19 cellular contexts compared by ENCODE assay signal in genomic region chr7:26497801-26498596, GRCh38.
DNase-seq lines count a peak whose midpoint lies in the region; ATAC-seq, FAIRE-seq and TF ChIP-seq lines count a peak whose summit lies in the region.
"Had no signal": no experiment of that assay in that cellular context is flagged by ENCODE, and none has a peak within 500 bp of the region (broad histone marks: within the 10 kb centered on the region; RNA-seq: fewer than 3 reads in every experiment).

No MANE protein-coding gene starts in this region.

- TF ChIP-seq RAD21 in K562 (CRISPR knock-in tag; conservative IDR thresholded peaks at IDR 0.05 in 1 of 2, IDR thresholded peaks at IDR 0.05 in 1 of 2), result no peak

- no peak for TF ChIP-seq EP300 in K562 (IDR thresholded peaks at IDR 0.05; ENCODE audit: low read length)

- no peak for TF ChIP-seq CTCF in K562 (IDR thresholded peaks at IDR 0.05 in 2 of 3, conservative IDR thresholded peaks at IDR 0.05 in 1 of 3; ENCODE audit: insufficient read depth in 2 of 3, low read depth in 1 of 3, low read length in 3 of 3)

- H3K27me3 ChIP-seq in K562 (ENCODE audit: control insufficient read depth in 2 of 2, insufficient read depth in 2 of 2, low read length in 2 of 2), result peaks cover 6 to 14% of the 10 kb centered on the region in 2 experiments; a peak in 4 of 5 replicates

- no peak for FAIRE-seq in K562 (lab: Jason Lieb, UNC)
- FAIRE-seq: G401.6, GM12891 had no signal

- no peaks in the 10 kb centered on the region for H4K20me1 ChIP-seq in K562 (replicated peaks; ENCODE audit: control insufficient read depth, insufficient read depth, low read length)

- ATAC-seq in K562 (peak; percentile 93), GM19324 (IDR thresholded peaks at IDR 0.05; ENCODE audit: low FRiP score, unreplicated experiment) (no peak), HG03108 (IDR thresholded peaks at IDR 0.05; ENCODE audit: unreplicated experiment) (no peak), HG03354 (IDR thresholded peaks at IDR 0.05; ENCODE audit: poor library complexity, severe bottlenecking, unreplicated experiment) (no peak)
- ATAC-seq: PC-3 had no signal

- peak overlapping the region; percentile 28; the same call in 1 of the 2 replicates for H3K4me2 ChIP-seq in K562 (ENCODE audit: insufficient read depth, low read length)

- in situ Hi-C loops in K562 (cut with MboI), result loop anchor here (25.0 kb wide), 1 partner anchor 111 kb away; no protein-coding TSS in a partner anchor

- POLR2A ChIA-PET in K562 (lab: Yijun Ruan, JAX), result interaction anchor here (0.6 to 0.9 kb wide), 3 partner anchors 17 to 580 kb away, joined by 3 to 4 read pairs (median 3); no protein-coding TSS in a partner anchor

- DNase-seq in HK-2 (ENCODE audit: unreplicated experiment), result peak; percentile 62
- peak in 3 of 4 experiments; percentile 13 to 55 (median 40) for DNase-seq in K562 (ENCODE audit: extremely low read depth in 1 of 4, low spot score in 3 of 4)
- DNase-seq in islet precursor cell, result peak; percentile 76
- no peak for DNase-seq in hypothalamus (lab: John Stamatoyannopoulos, UW)
- DNase-seq: BE2C; CD4-positive, alpha-beta T cell; H7; KG1; NCI-H1048; NCI-H1436 treated with DMSO at 0.1 percent for 48 hours; NCI-H2081; NCI-H510A; PC-3; SW 1271 had no signal

- TF ChIP-seq POLR2A in K562 (conservative IDR thresholded peaks at IDR 0.05), result no peak

- peak overlapping the region; percentile 86 for H2AFZ ChIP-seq in K562 (ENCODE audit: low read depth, low read length)

- H3K9me3 ChIP-seq in K562 (replicated peaks; ENCODE audit: control insufficient read depth, insufficient read depth, low read depth, low read length), result no peaks in the 10 kb centered on the region
- H3K9me3 ChIP-seq: BE2C had no signal

- no peak overlapping the region for H3K4me3 ChIP-seq in K562

- H3K9ac ChIP-seq in K562 (ENCODE audit: insufficient read depth in 1 of 2, low read depth in 2 of 2, low read length in 2 of 2), result peak overlapping the region in 1 of 2 experiments; percentile 47; a peak in 3 of 4 replicates

- no peaks in the 10 kb centered on the region for H3K79me2 ChIP-seq in K562 (ENCODE audit: control insufficient read depth, insufficient read depth, low read length)

- CTCF ChIA-PET in K562 (lab: Yijun Ruan, JAX; ENCODE audit: low intra/inter-chr PET ratio), result no interaction called here

- no peaks in the 10 kb centered on the region for H3K9me1 ChIP-seq in K562 (ENCODE audit: control insufficient read depth, insufficient read depth, low read length)

- no TSS peak for BruUV-seq in K562 (replicated peaks; lab: Mats Ljungman, UMichigan)

- H3K36me3 ChIP-seq in K562 (ENCODE audit: control insufficient read depth, insufficient read depth, low read length), result no peaks in the 10 kb centered on the region
- H3K36me3 ChIP-seq: BE2C had no signal

- WGBS in K562 (ENCODE audit: insufficient coverage, low coverage, missing lambda C conversion rate), result 19% methylated on average over 12 of the region's 12 CpGs

- H3K4me1 ChIP-seq in K562 (replicated peaks in 1 of 2; ENCODE audit: control insufficient read depth in 2 of 2, insufficient read depth in 2 of 2, low read length in 2 of 2), result peaks cover 3 to 5% of the 10 kb centered on the region in 2 experiments; a peak in 3 of 5 replicates
- H3K4me1 ChIP-seq: BE2C had no signal

- intact Hi-C loops in K562 (cut with micrococcal nuclease), result no loop called here

- no peak overlapping the region for H3K27ac ChIP-seq in K562 (ENCODE audit: extremely low read depth, low read depth, low read length)

TF ChIP-seq in K562, 482 proteins besides CTCF, POLR2A, EP300 and RAD21 (continues in another document):
- no peak for TF ChIP-seq SFPQ (IDR thresholded peaks at IDR 0.05; ENCODE audit: low read depth, low read length)
- TF ChIP-seq ATF6 (CRISPR knock-in tag; IDR thresholded peaks at IDR 0.05), result no peak
- TF ChIP-seq RAD51 (IDR thresholded peaks at IDR 0.05; ENCODE audit: borderline replicate concordance, low read depth), result peak; percentile 89
- peak; percentile 28; the same call in 1 of the 2 replicates for TF ChIP-seq ZNF766 (CRISPR knock-in tag; conservative IDR thresholded peaks at IDR 0.05)
- no peak for TF ChIP-seq ATF1 (CRISPR knock-in tag; IDR thresholded peaks at IDR 0.05)
- peak; percentile 33; the same call in 1 of the 2 replicates for TF ChIP-seq ATF1 (tag; IDR thresholded peaks at IDR 0.05)
- TF ChIP-seq L3MBTL2 (IDR thresholded peaks at IDR 0.05), result peak; percentile 86
- TF ChIP-seq NR4A1 (CRISPR knock-in tag; IDR thresholded peaks at IDR 0.05), result no peak
- TF ChIP-seq NR4A1 (tag; IDR thresholded peaks at IDR 0.05), result peak; percentile 62; the same call in 1 of the 2 replicates
- TF ChIP-seq ATF7 (IDR thresholded peaks at IDR 0.05), result 0 out of 2 replicates have a peak, but pooled peaks have one; percentile 16
- TF ChIP-seq CREB5 (CRISPR knock-in tag; IDR thresholded peaks at IDR 0.05), result no peak
- no peak for TF ChIP-seq HOMEZ (CRISPR knock-in tag; IDR thresholded peaks at IDR 0.05)
- peak; percentile 74 for TF ChIP-seq BHLHE40 (IDR thresholded peaks at IDR 0.05; ENCODE audit: low read length)
- TF ChIP-seq ZNF561 (CRISPR knock-in tag; conservative IDR thresholded peaks at IDR 0.05), result no peak
- peak in 1 of 2 experiments; percentile 37 for TF ChIP-seq E2F6 (IDR thresholded peaks at IDR 0.05; ENCODE audit: borderline replicate concordance in 1 of 2, extremely low read depth in 1 of 2, insufficient read depth in 1 of 2, insufficient read length in 1 of 2, low read depth in 1 of 2, low read length in 1 of 2, poor library complexity in 1 of 2, severe bottlenecking in 1 of 2)
- no peak for TF ChIP-seq MEIS2 (IDR thresholded peaks at IDR 0.05; ENCODE audit: partially characterized antibody)
- no peak for TF ChIP-seq C11orf30 (IDR thresholded peaks at IDR 0.05; ENCODE audit: low read depth)

Comparison
In these comparisons a context has a peak if more than half of its experiments do, and no peak if none do; other contexts are left out.
1. DNase-seq: peak in HK-2 (single experiment), K562 (3 of 4) and islet precursor cell (single experiment); none in hypothalamus (0 of 51).